11 cellular contexts compared by ENCODE assay signal in the genomic region with DNA sequence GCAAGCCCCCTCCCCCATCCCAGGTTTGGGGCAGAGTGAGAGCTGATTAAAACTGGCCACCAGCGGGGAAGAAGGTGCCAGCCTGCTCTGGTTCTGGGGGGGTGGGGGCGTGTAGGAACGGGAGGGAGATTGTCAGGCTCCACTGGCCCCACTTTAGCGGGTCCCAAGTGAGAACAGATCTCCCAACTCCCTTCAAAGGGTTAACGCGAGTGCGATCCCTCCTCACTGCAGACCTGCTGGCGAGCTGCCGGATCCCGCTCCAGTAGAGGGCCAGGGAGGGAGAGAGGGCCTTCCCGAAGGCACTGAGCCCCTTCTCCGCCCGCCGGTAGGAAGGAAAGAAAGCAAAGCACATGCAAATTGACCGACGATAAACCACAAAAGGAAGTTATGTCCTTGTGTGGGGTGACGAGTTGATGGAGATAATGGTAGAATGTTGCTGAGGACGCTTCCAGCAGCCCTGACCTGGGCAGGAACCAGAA. TPM values are rescaled to one million over a fixed set of nuclear protein-coding genes. Genes with fewer than 3 reads are reported as not detected.
DNase-seq lines count a peak whose midpoint lies in the region; ATAC-seq and TF ChIP-seq lines count a peak whose summit lies in the region.
"Had no signal": no experiment of that assay in that cellular context is flagged by ENCODE, and none has a peak within 500 bp of the region (broad histone marks: within the 10 kb centered on the region; RNA-seq: fewer than 3 reads in every experiment).

No MANE protein-coding gene starts in this region.

- H3K4me1 ChIP-seq in SK-N-SH (ENCODE audit: control insufficient read depth in 1 of 2, insufficient read depth in 2 of 2, low read depth in 1 of 2, low read length in 1 of 2) (peaks cover 0 to 9% of the 10 kb centered on the region in 2 experiments; a peak in 1 of 4 replicates), HAP-1 (no peaks in the 10 kb centered on the region), PC-3 (ENCODE audit: insufficient read depth, low read length) (no peaks in the 10 kb centered on the region)

- H3K27ac Mint-ChIP-seq in activated T-helper 2 cell treated with anti-CD3 and anti-CD28 coated beads, Interferon-gamma antibody, Interleukin-2, Interleukin-4, amounts not matched to agents 10 μg/mL and 5 μg/mL and 100 μg/mL, durations not matched to agents 14 hours and 24 hours and 36 hours: no peak overlapping the region
- peak overlapping the region; percentile 42 for H3K27ac Mint-ChIP-seq in stimulated activated naive B cell treated with anti-CD40 and anti-IgM and Interleukin-4, amounts not matched to agents 10 μg/mL and 1 μg/mL and 100 μg/mL, for 72 hours
- H3K27ac Mint-ChIP-seq: dendritic cell treated with granulocyte-macrophage colony-stimulating factor and Interleukin-4, amounts not matched to agents 40 ng/mL and 50 ng/mL, for 4 days had no signal

- H3K36me3 ChIP-seq in SK-N-SH (replicated peaks in 1 of 2; ENCODE audit: control insufficient read depth in 1 of 2, insufficient read depth in 2 of 2, low read length in 1 of 2) (no peaks in the 10 kb centered on the region), HAP-1 (replicated peaks) (no peaks in the 10 kb centered on the region), PC-3 (ENCODE audit: low read depth, low read length) (no peaks in the 10 kb centered on the region)

- H3K9me2 ChIP-seq in SK-N-SH (no peaks in the 10 kb centered on the region), PC-3 (replicated peaks; ENCODE audit: low read length) (no peaks in the 10 kb centered on the region)

- H3K79me2 ChIP-seq in SK-N-SH (ENCODE audit: insufficient read depth) (no peaks in the 10 kb centered on the region), PC-3 (ENCODE audit: low read length) (no peaks in the 10 kb centered on the region)

- intact Hi-C loops in activated T-helper 2 cell treated with anti-CD3 and anti-CD28 coated beads, Interferon-gamma antibody, Interleukin-2, Interleukin-4, amounts not matched to agents 10 μg/mL and 5 μg/mL and 100 μg/mL, durations not matched to agents 14 hours and 24 hours and 36 hours (cut with micrococcal nuclease): no loop called here
- intact Hi-C loops in PC-3 (cut with micrococcal nuclease): no loop called here

- 32% methylated on average over 16 of the region's 18 CpGs for WGBS in SK-N-SH (ENCODE audit: low lambda C conversion rate)

- H3K4me3 Mint-ChIP-seq in activated T-helper 2 cell treated with anti-CD3 and anti-CD28 coated beads, Interferon-gamma antibody, Interleukin-2, Interleukin-4, amounts not matched to agents 10 μg/mL and 5 μg/mL and 100 μg/mL, durations not matched to agents 14 hours and 24 hours and 36 hours (ENCODE audit: low read depth): peak overlapping the region; percentile 56
- peak overlapping the region; percentile 28 to 59 for H3K4me3 Mint-ChIP-seq in stimulated activated naive B cell treated with anti-CD40 and anti-IgM and Interleukin-4, amounts not matched to agents 10 μg/mL and 1 μg/mL and 100 μg/mL, for 72 hours
- H3K4me3 Mint-ChIP-seq: dendritic cell treated with granulocyte-macrophage colony-stimulating factor and Interleukin-4, amounts not matched to agents 40 ng/mL and 50 ng/mL, for 4 days had no signal

- peaks cover 6% of the 10 kb centered on the region for H3K4me1 Mint-ChIP-seq in activated T-helper 2 cell treated with anti-CD3 and anti-CD28 coated beads, Interferon-gamma antibody, Interleukin-2, Interleukin-4, amounts not matched to agents 10 μg/mL and 5 μg/mL and 100 μg/mL, durations not matched to agents 14 hours and 24 hours and 36 hours (ENCODE audit: low read depth)
- peaks cover 11 to 14% of the 10 kb centered on the region in 2 donors for H3K4me1 Mint-ChIP-seq in stimulated activated naive B cell treated with anti-CD40 and anti-IgM and Interleukin-4, amounts not matched to agents 10 μg/mL and 1 μg/mL and 100 μg/mL, for 72 hours

- H3K27me3 ChIP-seq in SK-N-SH (ENCODE audit: insufficient read depth): peaks cover 16% of the 10 kb centered on the region
- H3K27me3 ChIP-seq in HAP-1 (ENCODE audit: low read depth): peaks cover 10% of the 10 kb centered on the region
- H3K27me3 ChIP-seq in PC-3 (ENCODE audit: low read length): no peaks in the 10 kb centered on the region

- DNase-seq in SK-N-SH (peak; percentile 45), inferior parietal cortex (ENCODE audit: extremely low spot score) (peak; percentile 33), HAP-1 (ENCODE audit: low spot score in 2 of 2) (no peak), PC-3 (no peak), OCI-M1 (lab: John Stamatoyannopoulos, UW) (no peak)
- DNase-seq in activated T-helper 2 cell treated with anti-CD3 and anti-CD28 coated beads, Interferon-gamma antibody, Interleukin-2, Interleukin-4, amounts not matched to agents 10 μg/mL and 5 μg/mL and 100 μg/mL, durations not matched to agents 14 hours and 24 hours and 36 hours (ENCODE audit: low spot score): no peak
- DNase-seq in stimulated activated naive B cell treated with anti-CD40 and anti-IgM and Interleukin-4, amounts not matched to agents 10 μg/mL and 1 μg/mL and 100 μg/mL, for 72 hours: no peak
- DNase-seq: NCI-H226 had no signal

- peaks cover 4% of the 10 kb centered on the region for H3K36me3 Mint-ChIP-seq in activated T-helper 2 cell treated with anti-CD3 and anti-CD28 coated beads, Interferon-gamma antibody, Interleukin-2, Interleukin-4, amounts not matched to agents 10 μg/mL and 5 μg/mL and 100 μg/mL, durations not matched to agents 14 hours and 24 hours and 36 hours (ENCODE audit: low read depth)
- H3K36me3 Mint-ChIP-seq in stimulated activated naive B cell treated with anti-CD40 and anti-IgM and Interleukin-4, amounts not matched to agents 10 μg/mL and 1 μg/mL and 100 μg/mL, for 72 hours: peaks cover 0 to 6% of the 10 kb centered on the region in 2 donors

- no peak overlapping the region for H3K9ac ChIP-seq in SK-N-SH
- H3K9ac ChIP-seq in PC-3 (ENCODE audit: low read length): no peak overlapping the region

- in situ Hi-C loops in HAP-1 (cut with MboI; ENCODE audit: low sequenced_read_pairs): no loop called here

- CTCF ChIA-PET in SK-N-SH (lab: Yijun Ruan, JAX) (interaction anchor here (0.7 kb wide), 1 partner anchor 129 kb away, joined by 3 read pairs; no protein-coding TSS in a partner anchor), PC-3 (lab: Charles Lee) (no interaction called here)

- POLR2A ChIA-PET in SK-N-SH (lab: Yijun Ruan, JAX): no interaction called here
- POLR2A ChIA-PET in PC-3 (lab: Charles Lee; ENCODE audit: unreplicated experiment): no interaction called here

- no TSS peak for BruUV-seq in PC-3 (replicated peaks; lab: Mats Ljungman, UMichigan)

- peaks cover 42% of the 10 kb centered on the region for H3K27me3 Mint-ChIP-seq in activated T-helper 2 cell treated with anti-CD3 and anti-CD28 coated beads, Interferon-gamma antibody, Interleukin-2, Interleukin-4, amounts not matched to agents 10 μg/mL and 5 μg/mL and 100 μg/mL, durations not matched to agents 14 hours and 24 hours and 36 hours (ENCODE audit: low read depth)
- H3K27me3 Mint-ChIP-seq in stimulated activated naive B cell treated with anti-CD40 and anti-IgM and Interleukin-4, amounts not matched to agents 10 μg/mL and 1 μg/mL and 100 μg/mL, for 72 hours: peaks cover 43 to 63% of the 10 kb centered on the region in 2 donors

- TF ChIP-seq RAD21 in SK-N-SH (IDR thresholded peaks at IDR 0.05; ENCODE audit: low read length): no peak

- no peaks in the 10 kb centered on the region for H3K9me3 ChIP-seq in SK-N-SH
- H3K9me3 ChIP-seq in HAP-1: no peaks in the 10 kb centered on the region
- H3K9me3 ChIP-seq in PC-3 (ENCODE audit: low read length): no peaks in the 10 kb centered on the region

- H3F3A ChIP-seq in SK-N-SH (replicated peaks; ENCODE audit: insufficient read depth): no peaks in the 10 kb centered on the region
- H3F3A ChIP-seq in PC-3 (ENCODE audit: low read length, unreplicated experiment): no peaks in the 10 kb centered on the region

- no peaks in the 10 kb centered on the region for H4K20me1 ChIP-seq in SK-N-SH (ENCODE audit: insufficient read depth)
- H4K20me1 ChIP-seq in PC-3 (ENCODE audit: low read length): no peaks in the 10 kb centered on the region

- TF ChIP-seq EP300 in SK-N-SH (IDR thresholded peaks at IDR 0.05; ENCODE audit: borderline replicate concordance in 1 of 2, low read depth in 1 of 2, low read length in 1 of 2): no peak

- H3K4me3 ChIP-seq in SK-N-SH (ENCODE audit: low read depth in 2 of 2, low read length in 1 of 2): no peak overlapping the region
- no peak overlapping the region for H3K4me3 ChIP-seq in HAP-1
- no peak overlapping the region for H3K4me3 ChIP-seq in PC-3 (ENCODE audit: low read length)

- H2AFZ ChIP-seq in SK-N-SH (ENCODE audit: low read depth): no peak overlapping the region
- H2AFZ ChIP-seq in PC-3 (ENCODE audit: low read length): no peak overlapping the region

- no peaks in the 10 kb centered on the region for H3K9me3 Mint-ChIP-seq in activated T-helper 2 cell treated with anti-CD3 and anti-CD28 coated beads, Interferon-gamma antibody, Interleukin-2, Interleukin-4, amounts not matched to agents 10 μg/mL and 5 μg/mL and 100 μg/mL, durations not matched to agents 14 hours and 24 hours and 36 hours
- H3K9me3 Mint-ChIP-seq in stimulated activated naive B cell treated with anti-CD40 and anti-IgM and Interleukin-4, amounts not matched to agents 10 μg/mL and 1 μg/mL and 100 μg/mL, for 72 hours: peaks cover 0 to 2% of the 10 kb centered on the region in 2 donors
- H3K9me3 Mint-ChIP-seq: dendritic cell treated with granulocyte-macrophage colony-stimulating factor and Interleukin-4, amounts not matched to agents 40 ng/mL and 50 ng/mL, for 4 days had no signal

- H3K27ac ChIP-seq in SK-N-SH (ENCODE audit: low read depth in 2 of 2, low read length in 1 of 2): no peak overlapping the region
- no peak overlapping the region for H3K27ac ChIP-seq in PC-3 (ENCODE audit: low read length)
- H3K27ac ChIP-seq: VCaP had no signal

- TF ChIP-seq CTCF in SK-N-SH (IDR thresholded peaks at IDR 0.05) (no peak), PC-3 (conservative IDR thresholded peaks at IDR 0.05; ENCODE audit: low read depth, low read length) (no peak)

- H3K4me2 ChIP-seq in SK-N-SH (no peak overlapping the region), PC-3 (ENCODE audit: low read length) (no peak overlapping the region)

- ATAC-seq in SK-N-SH treated with all-trans-retinoic acid at 6 μM for 48 hours (no peak), PC-3 (no peak)
- no peak for ATAC-seq in stimulated activated naive B cell treated with anti-CD40 and anti-IgM and Interleukin-4, amounts not matched to agents 10 μg/mL and 1 μg/mL and 100 μg/mL, for 72 hours (replicated peaks)

TF ChIP-seq in SK-N-SH, 30 proteins besides CTCF, POLR2A, EP300 and RAD21 (continues in another document):
- no peak for TF ChIP-seq TEAD4 (IDR thresholded peaks at IDR 0.05; ENCODE audit: borderline replicate concordance, insufficient read depth)
- no peak for TF ChIP-seq FOXJ3 (CRISPR knock-in tag; IDR thresholded peaks at IDR 0.05)

TF ChIP-seq in SK-N-SH treated with all-trans-retinoic acid at 6 μM for 48 hours, 23 proteins besides CTCF, POLR2A, EP300 and RAD21 (continues in another document):
- no peak for TF ChIP-seq ZNF565 (CRISPR knock-in tag; conservative IDR thresholded peaks at IDR 0.05; ENCODE audit: low read depth)

RNA-seq across cellular contexts. Expression of a gene that starts 1.3 kb away (rescaled TPM):
- 0.03 and 0.11 TPM in 2 replicates for polyA plus RNA-seq in SK-N-SH (2012; rRNA removed)
- 0.04 TPM in 2 replicates for polyA plus RNA-seq in SK-N-SH (2012; cell fraction: cytosol; rRNA removed)
- polyA plus RNA-seq in SK-N-SH (2012; cell fraction: nucleus; rRNA removed): 0.05 and 0.14 TPM in 2 replicates
- not detected in 2 replicates for total RNA-seq in activated T-helper 2 cell treated with anti-CD3 and anti-CD28 coated beads, Interferon-gamma antibody, Interleukin-2, Interleukin-4, amounts not matched to agents 10 μg/mL and 5 μg/mL and 100 μg/mL, durations not matched to agents 14 hours and 24 hours and 36 hours
- not detected in 2 replicates for total RNA-seq in PC-3 (2014; rRNA removed)

Comparison
In these comparisons a context has a peak if more than half of its experiments do, and no peak if none do; other contexts are left out.
1. DNase-seq: peak in SK-N-SH (single experiment) and inferior parietal cortex (single experiment); none in activated T-helper 2 cell treated with anti-CD3 and anti-CD28 coated beads, Interferon-gamma antibody, Interleukin-2, Interleukin-4, amounts not matched to agents 10 μg/mL and 5 μg/mL and 100 μg/mL, durations not matched to agents 14 hours and 24 hours and 36 hours (single experiment), stimulated activated naive B cell treated with anti-CD40 and anti-IgM and Interleukin-4, amounts not matched to agents 10 μg/mL and 1 μg/mL and 100 μg/mL, for 72 hours (single experiment), HAP-1 (0 of 2), PC-3 (single experiment) and OCI-M1 (single experiment).